ENCODE assay signal across 15 cellular contexts in genomic region chr2:28403388-28403956, GRCh38. TPM values are rescaled to one million over a fixed set of nuclear protein-coding genes. Genes with fewer than 3 reads are reported as not detected.
A peak's percentile ranks its signal among the peaks of the same experiment; 100 is the strongest.
DNase-seq lines count a peak whose midpoint lies in the region; ATAC-seq and TF ChIP-seq lines count a peak whose summit lies in the region.
"Had no signal": no experiment of that assay in that cellular context is flagged by ENCODE, and none has a peak within 500 bp of the region (broad histone marks: within the 10 kb centered on the region; RNA-seq: fewer than 3 reads in every experiment).

No MANE protein-coding gene starts in this region.

- TF ChIP-seq CTCF in HFFc6 (IDR thresholded peaks at IDR 0.05) (no peak), osteocyte (IDR thresholded peaks at IDR 0.05) (no peak)

- H3K36me3 Mint-ChIP-seq in activated T-cell treated with anti-CD3 and anti-CD28 coated beads, Interleukin-2, amount 50 U/mL, for 24 hours (ENCODE audit: low read depth) = no peaks in the 10 kb centered on the region
- peaks cover 43% of the 10 kb centered on the region for H3K36me3 Mint-ChIP-seq in HFFc6 (ENCODE audit: low read depth)
- H3K36me3 Mint-ChIP-seq in T-helper 17 cell (ENCODE audit: low read depth) = peaks cover 2% of the 10 kb centered on the region
- peaks cover 38% of the 10 kb centered on the region for H3K36me3 Mint-ChIP-seq in osteocyte (ENCODE audit: unreplicated experiment)

- peaks cover 97% of the 10 kb centered on the region for H3K4me1 Mint-ChIP-seq in activated T-cell treated with anti-CD3 and anti-CD28 coated beads, Interleukin-2, amount 50 U/mL, for 24 hours (ENCODE audit: low read depth)
- H3K4me1 Mint-ChIP-seq in HFFc6 (ENCODE audit: low read depth) = peaks cover 25% of the 10 kb centered on the region
- peaks cover 47% of the 10 kb centered on the region for H3K4me1 Mint-ChIP-seq in T-helper 17 cell
- H3K4me1 Mint-ChIP-seq in osteocyte (ENCODE audit: unreplicated experiment) = peaks cover 70% of the 10 kb centered on the region

- H3K4me3 Mint-ChIP-seq in activated T-cell treated with anti-CD3 and anti-CD28 coated beads, Interleukin-2, amount 50 U/mL, for 24 hours = no peak overlapping the region
- H3K4me3 Mint-ChIP-seq in HFFc6 (no peak overlapping the region), T-helper 17 cell (peak overlapping the region; percentile 31), osteocyte (ENCODE audit: unreplicated experiment) (no peak overlapping the region)

- H3K9me3 ChIP-seq in T-helper 17 cell (ENCODE audit: control insufficient read depth, low read length, poor library complexity, severe bottlenecking) = no peaks in the 10 kb centered on the region

- no peaks in the 10 kb centered on the region for H3K9me3 Mint-ChIP-seq in activated T-cell treated with anti-CD3 and anti-CD28 coated beads, Interleukin-2, amount 50 U/mL, for 24 hours
- H3K9me3 Mint-ChIP-seq in HFFc6 = no peaks in the 10 kb centered on the region
- H3K9me3 Mint-ChIP-seq in osteocyte (ENCODE audit: unreplicated experiment) = no peaks in the 10 kb centered on the region

- no peak for DNase-seq in activated T-cell treated with anti-CD3 and anti-CD28 coated beads, Interleukin-2, amount 50 U/mL, for 24 hours
- no peak for DNase-seq in activated T-cell treated with anti-CD3 and anti-CD28 coated beads, Interleukin-2, amount 50 U/mL, for 1 hour
- DNase-seq in HFFc6 (no peak), T-helper 17 cell (no peak), osteocyte (ENCODE audit: extremely low spot score, unreplicated experiment) (no peak), 8988T (no peak), amygdala (lab: John Stamatoyannopoulos, UW) (no peak)
- DNase-seq: foreskin keratinocyte; islet precursor cell; NCI-H1436; stimulated activated CD4-positive, alpha-beta T cell treated with anti-CD3 and anti-CD28 coated beads, Interleukin-4, amount 100 ng/mL, for 4 hours; stimulated activated naive CD8-positive, alpha-beta T cell treated with anti-CD3 and anti-CD28 coated beads, Interleukin-15, Interleukin-2, amounts not matched to agents 100 U/mL and 50 U/mL, for 24 hours; T-helper 9 cell had no signal

- H3K27me3 Mint-ChIP-seq in activated T-cell treated with anti-CD3 and anti-CD28 coated beads, Interleukin-2, amount 50 U/mL, for 24 hours = no peaks in the 10 kb centered on the region
- H3K27me3 Mint-ChIP-seq in HFFc6 (ENCODE audit: insufficient read depth) = peaks cover 7% of the 10 kb centered on the region
- H3K27me3 Mint-ChIP-seq in T-helper 17 cell = no peaks in the 10 kb centered on the region
- H3K27me3 Mint-ChIP-seq in osteocyte (ENCODE audit: unreplicated experiment) = no peaks in the 10 kb centered on the region

- ATAC-seq in T-helper 17 cell = no peak
- ATAC-seq in GM18511 (IDR thresholded peaks at IDR 0.05; ENCODE audit: unreplicated experiment) = no peak
- ATAC-seq: foreskin keratinocyte; right cardiac atrium; stimulated activated naive CD8-positive, alpha-beta T cell treated with anti-CD3 and anti-CD28 coated beads, Interleukin-15, Interleukin-2, amounts not matched to agents 100 U/mL and 50 U/mL, for 24 hours had no signal

- peak overlapping the region; percentile 65 for H3K27ac Mint-ChIP-seq in activated T-cell treated with anti-CD3 and anti-CD28 coated beads, Interleukin-2, amount 50 U/mL, for 24 hours
- H3K27ac Mint-ChIP-seq in HFFc6 (peak overlapping the region; percentile 61), T-helper 17 cell (peak overlapping the region; percentile 87), osteocyte (ENCODE audit: unreplicated experiment) (peak overlapping the region; percentile 56)

RNA-seq across cellular contexts. Expression of gene FOSL2, which starts 10.8 kb away (rescaled TPM):
- 100 to 1,000 TPM in 5 of 6 experiments, 10 to 100 TPM in 1; 90.1 to 128 (median 116) TPM for total RNA-seq in HFFc6 (2021; fragmentation: NEBNext Ultra II Directional; extraction: Animal tissue kit (Norgen Biotek cat#: 25700))
- 100 to 1,000 TPM; 114 to 153 TPM for total RNA-seq in T-helper 17 cell
- 82.6 and 83.2 TPM in 2 replicates for total RNA-seq in osteocyte
